In genomic region chr1:47911424-47911823, GRCh38 we compare ENCODE assay signal across 23 cellular contexts.
"Had no signal": no experiment of that assay in that cellular context is flagged by ENCODE, and none has a peak within 500 bp of the region (broad histone marks: within the 10 kb centered on the region; RNA-seq: fewer than 3 reads in every experiment).

No MANE protein-coding gene starts in this region.

- H3K36me3 ChIP-seq: SJSA1 had no signal

- H3K27ac ChIP-seq: HL-60, SJSA1 had no signal

- H3K9me3 ChIP-seq: SJSA1, SK-N-SH had no signal

- DNase-seq: Karpas-422, KG1, MM.1S, NCI-H1092 treated with DMSO at 0.1 percent for 48 hours, NCI-H1436, NCI-H187, NCI-H2029, NCI-H2081 treated with DMSO at 0.1 percent for 48 hours, NCI-H2171, NCI-H226, NCI-H446, NCI-H510A, NCI-H524 treated with DMSO at 0.1 percent for 48 hours, NCI-H69, NCI-H774, Right ventricle myocardium superior, RPMI8226, SIG-M5, SK-N-SH had no signal

- H3K4me2 ChIP-seq: SK-N-SH had no signal

- H3K9ac ChIP-seq: SK-N-SH had no signal

- H3K27me3 ChIP-seq: SJSA1 had no signal

- H3K4me3 ChIP-seq: SJSA1 had no signal

- FAIRE-seq: HTR-8/SVneo, RCC 7860 had no signal
